ENCODE assay signal across 22 cellular contexts in genomic region chr21:16058896-16059295, GRCh38.
"Had no signal": no experiment of that assay in that cellular context is flagged by ENCODE, and none has a peak within 500 bp of the region (broad histone marks: within the 10 kb centered on the region; RNA-seq: fewer than 3 reads in every experiment).

No MANE protein-coding gene starts in this region.

- H3K27ac Mint-ChIP-seq: activated naive CD8-positive, alpha-beta T cell treated with anti-CD3 and anti-CD28 coated beads, Interleukin-2, amount 10 ng/mL, durations not matched to agents 7 days and 5 days; activated T-helper 2 cell treated with anti-CD3 and anti-CD28 coated beads, Interferon-gamma antibody, Interleukin-2, Interleukin-4, amounts not matched to agents 10 μg/mL and 5 μg/mL and 100 μg/mL, durations not matched to agents 14 hours and 24 hours and 36 hours; mesothelial cell of epicardium; naive thymus-derived CD8-positive, alpha-beta T cell; T-helper 1 cell treated with Interleukin-12 subunit alpha and Interleukin-12 subunit beta and Interleukin-4 antibody, amounts not matched to agents 30 μg/mL and 1 μg/mL, for 36 hours; WTC11 had no signal

- H3K9me3 Mint-ChIP-seq: activated T-cell treated with anti-CD3 and anti-CD28 coated beads, Interleukin-2, amount 50 U/mL, for 4 hours; activated T-helper 2 cell treated with anti-CD3 and anti-CD28 coated beads, Interferon-gamma antibody, Interleukin-2, Interleukin-4, amounts not matched to agents 10 μg/mL and 5 μg/mL and 100 μg/mL, durations not matched to agents 14 hours and 24 hours and 36 hours; T-helper 1 cell treated with Interleukin-12 subunit alpha and Interleukin-12 subunit beta and Interleukin-4 antibody, amounts not matched to agents 30 μg/mL and 1 μg/mL, for 36 hours had no signal

- H3K27ac ChIP-seq: breast epithelium, lower lobe of right lung, neutrophil, pancreas, psoas muscle, right atrium auricular region, thyroid gland had no signal

- H3K36me3 Mint-ChIP-seq: activated naive CD8-positive, alpha-beta T cell treated with anti-CD3 and anti-CD28 coated beads, Interleukin-2, amount 10 ng/mL, durations not matched to agents 7 days and 5 days; naive thymus-derived CD8-positive, alpha-beta T cell had no signal

- H3K4me3 Mint-ChIP-seq: activated naive CD8-positive, alpha-beta T cell treated with anti-CD3 and anti-CD28 coated beads, Interleukin-2, amount 10 ng/mL, durations not matched to agents 7 days and 5 days; activated T-cell treated with anti-CD3 and anti-CD28 coated beads, Interleukin-2, amount 50 U/mL, for 4 hours; mesothelial cell of epicardium; naive thymus-derived CD8-positive, alpha-beta T cell; T-helper 1 cell treated with Interleukin-12 subunit alpha and Interleukin-12 subunit beta and Interleukin-4 antibody, amounts not matched to agents 30 μg/mL and 1 μg/mL, for 36 hours; WTC11 had no signal

- H3K4me1 ChIP-seq: breast epithelium, lower lobe of right lung, pancreas, psoas muscle, right atrium auricular region, thyroid gland had no signal

- H3K4me1 Mint-ChIP-seq: activated naive CD8-positive, alpha-beta T cell treated with anti-CD3 and anti-CD28 coated beads, Interleukin-2, amount 10 ng/mL, durations not matched to agents 7 days and 5 days; naive thymus-derived CD8-positive, alpha-beta T cell had no signal

- H3K27me3 ChIP-seq: breast epithelium, neutrophil, pancreas, right atrium auricular region, thyroid gland had no signal

- H3K9me3 ChIP-seq: lower lobe of right lung, neutrophil, pancreas, psoas muscle, right atrium auricular region, thyroid gland had no signal

- ATAC-seq: activated T-cell treated with anti-CD3 and anti-CD28 coated beads, Interleukin-2, amount 50 U/mL, for 4 hours; lower lobe of right lung; naive thymus-derived CD8-positive, alpha-beta T cell; pancreas; psoas muscle; stimulated activated naive CD8-positive, alpha-beta T cell treated with anti-CD3 and anti-CD28 coated beads, Interleukin-15, Interleukin-2, amounts not matched to agents 100 U/mL and 50 U/mL, for 24 hours; WTC11 had no signal

- H3K4me3 ChIP-seq: breast epithelium, lower lobe of right lung, pancreas, psoas muscle, right atrium auricular region, thyroid gland had no signal

- H3K27me3 Mint-ChIP-seq: activated naive CD8-positive, alpha-beta T cell treated with anti-CD3 and anti-CD28 coated beads, Interleukin-2, amount 10 ng/mL, durations not matched to agents 7 days and 5 days; naive thymus-derived CD8-positive, alpha-beta T cell had no signal

- H3K36me3 ChIP-seq: breast epithelium, lower lobe of right lung, neutrophil, pancreas, right atrium auricular region, thyroid gland had no signal

- DNase-seq: activated CD8-positive, alpha-beta memory T cell treated with anti-CD3 and anti-CD28 coated beads for 24 hours; activated CD8-positive, alpha-beta memory T cell treated with anti-CD3 and anti-CD28 coated beads, Interleukin-2, amount 50 U/mL, for 48 hours; activated naive CD4-positive, alpha-beta T cell treated with Interleukin-2 at 50 U/mL for 16 hours; activated naive CD8-positive, alpha-beta T cell treated with anti-CD3 and anti-CD28 coated beads, Interleukin-2, amount 10 ng/mL, durations not matched to agents 7 days and 5 days; activated T-cell treated with anti-CD3 and anti-CD28 coated beads, Interleukin-2, amount 50 U/mL, for 4 hours; amniotic stem cell; kidney; lower lobe of right lung; naive thymus-derived CD8-positive, alpha-beta T cell; pancreas; psoas muscle; stimulated activated CD4-positive, alpha-beta T cell treated with anti-CD3 and anti-CD28 coated beads, Interleukin-4, amount 100 ng/mL, for 24 hours; stimulated activated naive CD8-positive, alpha-beta T cell treated with anti-CD3 and anti-CD28 coated beads, Interleukin-15, Interleukin-2, amounts not matched to agents 100 U/mL and 50 U/mL, for 24 hours; T1000; thyroid gland had no signal
